8 cellular contexts compared by ENCODE assay signal in the genomic region with DNA sequence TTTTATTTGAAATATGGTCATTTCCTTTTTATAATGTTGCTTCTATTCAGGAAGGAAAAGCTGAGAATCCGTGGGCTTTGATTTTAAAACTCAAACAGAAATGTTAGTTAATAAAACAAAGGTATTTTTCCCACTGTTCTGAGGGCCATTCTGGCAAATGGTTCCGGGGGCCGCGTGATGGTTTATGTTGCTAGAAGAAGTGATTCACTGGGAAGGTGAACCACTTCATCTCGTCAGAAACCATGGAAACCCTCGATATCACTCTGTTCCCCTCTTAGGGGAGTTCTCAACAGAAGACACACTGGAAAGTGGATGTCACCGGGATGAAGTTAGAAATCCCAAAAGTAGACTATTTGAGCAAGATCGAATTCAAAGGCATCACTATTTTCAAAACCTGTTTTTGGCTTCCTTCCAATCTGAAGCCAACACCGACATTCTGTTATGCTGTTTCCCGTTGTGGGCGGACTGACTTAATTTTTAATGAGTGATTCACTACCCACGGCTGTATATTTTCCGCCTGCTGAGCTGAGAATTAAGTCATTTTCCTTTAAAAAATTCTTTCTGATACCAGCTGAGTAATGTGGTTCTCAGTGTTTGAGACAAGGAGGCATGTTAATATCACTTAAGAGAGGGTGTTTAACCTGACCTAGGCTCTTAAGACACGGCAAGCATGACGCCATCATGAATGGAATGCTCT.
DNase-seq lines count a peak whose midpoint lies in the region; ATAC-seq and TF ChIP-seq lines count a peak whose summit lies in the region.

No MANE protein-coding gene starts in this region.

- peak overlapping the region; percentile 20 for H3K4me3 Mint-ChIP-seq in activated CD8-positive, alpha-beta T cell treated with anti-CD3 and anti-CD28 coated beads, Interleukin-2, amount 10 ng/mL, durations not matched to agents 7 days and 5 days

- H3K36me3 ChIP-seq in gastroesophageal sphincter (no peaks in the 10 kb centered on the region), WERI-Rb-1 (no peaks in the 10 kb centered on the region)

- POLR2A ChIA-PET in activated CD8-positive, alpha-beta T cell treated with anti-CD3 and anti-CD28 coated beads, Interleukin-2, amount 10 ng/mL, durations not matched to agents 7 days and 5 days (lab: Charles Lee): no interaction called here

- H3K4me1 ChIP-seq in gastroesophageal sphincter: peaks cover 0 to 40% (median 3%) of the 10 kb centered on the region in 3 donors

- no peaks in the 10 kb centered on the region for H3K9me3 ChIP-seq in gastroesophageal sphincter
- H3K9me3 ChIP-seq in WERI-Rb-1 (ENCODE audit: severe bottlenecking): no peaks in the 10 kb centered on the region

- no peaks in the 10 kb centered on the region for H3K9me3 Mint-ChIP-seq in activated CD8-positive, alpha-beta T cell treated with anti-CD3 and anti-CD28 coated beads, Interleukin-2, amount 10 ng/mL, durations not matched to agents 7 days and 5 days (ENCODE audit: insufficient read depth)

- no peaks in the 10 kb centered on the region for H3K27me3 ChIP-seq in gastroesophageal sphincter
- H3K27me3 ChIP-seq in WERI-Rb-1 (ENCODE audit: insufficient read depth, low read depth, severe bottlenecking): no peaks in the 10 kb centered on the region

- ATAC-seq in HG03378 (IDR thresholded peaks at IDR 0.05; ENCODE audit: unreplicated experiment): peak; percentile 74
- ATAC-seq in activated CD8-positive, alpha-beta T cell treated with anti-CD3 and anti-CD28 coated beads, Interleukin-2, amount 10 ng/mL, durations not matched to agents 7 days and 5 days: peak; percentile 47
- peak; percentile 73 for ATAC-seq in gastroesophageal sphincter
- ATAC-seq in HG03039 (IDR thresholded peaks at IDR 0.05; ENCODE audit: unreplicated experiment): no peak

- TF ChIP-seq CTCF in gastroesophageal sphincter (IDR thresholded peaks at IDR 0.05): no peak
- TF ChIP-seq CTCF in WERI-Rb-1 (IDR thresholded peaks at IDR 0.05; ENCODE audit: low read depth, low read length): no peak

- H3K27me3 Mint-ChIP-seq in activated CD8-positive, alpha-beta T cell treated with anti-CD3 and anti-CD28 coated beads, Interleukin-2, amount 10 ng/mL, durations not matched to agents 7 days and 5 days (ENCODE audit: low read depth): peaks cover 11% of the 10 kb centered on the region

- CTCF ChIA-PET in activated CD8-positive, alpha-beta T cell treated with anti-CD3 and anti-CD28 coated beads, Interleukin-2, amount 10 ng/mL, durations not matched to agents 7 days and 5 days (lab: Charles Lee): interaction anchor here (1.2 to 1.6 kb wide), 4 partner anchors 8 to 84 kb away, joined by 3 to 9 read pairs (median 5); a partner anchor contains a TSS

- WGBS in gastroesophageal sphincter (ENCODE audit: low coverage in 1 of 2), 2 donors: 25 to 52% methylated on average over 15 of the region's 15 CpGs

- no peak for TF ChIP-seq EP300 in gastroesophageal sphincter (IDR thresholded peaks at IDR 0.05)

- no peak overlapping the region for H3K27ac Mint-ChIP-seq in activated CD8-positive, alpha-beta T cell treated with anti-CD3 and anti-CD28 coated beads, Interleukin-2, amount 10 ng/mL, durations not matched to agents 7 days and 5 days

- DNase-seq in activated CD8-positive, alpha-beta T cell treated with anti-CD3 and anti-CD28 coated beads, Interleukin-2, amount 10 ng/mL, durations not matched to agents 7 days and 5 days: peak; percentile 35
- peak; percentile 51 to 68 (median 55) for DNase-seq in stimulated activated CD4-positive, alpha-beta T cell treated with anti-CD3 and anti-CD28 coated beads, TNF-alpha, amount 100 ng/mL, for 24 hours (ENCODE audit: low read depth in 3 of 3)
- DNase-seq in Ammon's horn (ENCODE audit: low spot score) (no peak), WERI-Rb-1 (no peak), NOMO-1 treated with DMSO at 0.1 percent for 48 hours (lab: John Stamatoyannopoulos, UW; ENCODE audit: unreplicated experiment) (no peak)

- no peak overlapping the region for H3K4me3 ChIP-seq in gastroesophageal sphincter
- no peak overlapping the region for H3K4me3 ChIP-seq in WERI-Rb-1 (ENCODE audit: low read depth, low read length)

- peaks cover 23% of the 10 kb centered on the region for H3K4me1 Mint-ChIP-seq in activated CD8-positive, alpha-beta T cell treated with anti-CD3 and anti-CD28 coated beads, Interleukin-2, amount 10 ng/mL, durations not matched to agents 7 days and 5 days (ENCODE audit: low read depth)

- H3K27ac ChIP-seq in gastroesophageal sphincter: peak overlapping the region; percentile 32 to 76 (median 59)
- no peak overlapping the region for H3K27ac ChIP-seq in WERI-Rb-1

- H3K36me3 Mint-ChIP-seq in activated CD8-positive, alpha-beta T cell treated with anti-CD3 and anti-CD28 coated beads, Interleukin-2, amount 10 ng/mL, durations not matched to agents 7 days and 5 days (ENCODE audit: low read depth): no peaks in the 10 kb centered on the region

- TF ChIP-seq POLR2A in gastroesophageal sphincter (IDR thresholded peaks at IDR 0.05): no peak

Comparison
In these comparisons a context has a peak if more than half of its experiments do, and no peak if none do; other contexts are left out.
1. DNase-seq: peak in activated CD8-positive, alpha-beta T cell treated with anti-CD3 and anti-CD28 coated beads, Interleukin-2, amount 10 ng/mL, durations not matched to agents 7 days and 5 days (single experiment) and stimulated activated CD4-positive, alpha-beta T cell treated with anti-CD3 and anti-CD28 coated beads, TNF-alpha, amount 100 ng/mL, for 24 hours (3 of 3); none in Ammon's horn (single experiment), WERI-Rb-1 (single experiment) and NOMO-1 treated with DMSO at 0.1 percent for 48 hours (single experiment).